ENCODE assay signal across 8 cellular contexts in genomic region chr16:29900102-29900887, GRCh38. TPM values are rescaled to one million over a fixed set of nuclear protein-coding genes. Genes with fewer than 3 reads are reported as not detected.
DNase-seq lines count a peak whose midpoint lies in the region; ATAC-seq and TF ChIP-seq lines count a peak whose summit lies in the region.

A gene with protein sequence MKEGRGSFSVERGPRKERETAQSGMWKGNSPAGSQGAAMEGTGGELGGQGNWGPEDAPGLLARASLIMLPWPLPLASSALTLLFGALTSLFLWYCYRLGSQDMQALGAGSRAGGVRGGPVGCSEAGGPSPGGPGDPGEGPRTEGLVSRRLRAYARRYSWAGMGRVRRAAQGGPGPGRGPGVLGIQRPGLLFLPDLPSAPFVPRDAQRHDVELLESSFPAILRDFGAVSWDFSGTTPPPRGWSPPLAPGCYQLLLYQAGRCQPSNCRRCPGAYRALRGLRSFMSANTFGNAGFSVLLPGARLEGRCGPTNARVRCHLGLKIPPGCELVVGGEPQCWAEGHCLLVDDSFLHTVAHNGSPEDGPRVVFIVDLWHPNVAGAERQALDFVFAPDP (plus strand): TSS chr16:29900488. CDS start chr16:29900972, 484 bp downstream.

- peak; percentile 73 for ATAC-seq in foreskin keratinocyte

- no peak for TF ChIP-seq EP300 in neural cell (conservative IDR thresholded peaks at IDR 0.05; ENCODE audit: poor library complexity, severe bottlenecking)

- peak within 1 kb of the TSS; percentile 98 for H3K9ac ChIP-seq in neural cell (ENCODE audit: low read length)

- H4K20me1 ChIP-seq in neural cell (ENCODE audit: insufficient read depth), result no peaks in the 10 kb centered on the region

- H3K4me3 ChIP-seq in Peyer's patch (peak within 1 kb of the TSS; percentile 55 to 85 (median 72)), neural cell (ENCODE audit: low read length) (peak within 1 kb of the TSS; percentile 75)

- peaks cover 0 to 21% (median 3%) of the 10 kb centered on the region in 4 donors for H3K4me1 ChIP-seq in Peyer's patch
- no peaks in the 10 kb centered on the region for H3K4me1 ChIP-seq in foreskin keratinocyte

- peak within 1 kb of the TSS; percentile 87 for H2AFZ ChIP-seq in neural cell (ENCODE audit: low read depth, low read length)

- no peaks in the 10 kb centered on the region for H3K9me2 ChIP-seq in neural cell (ENCODE audit: insufficient read depth, low read length)

- peak within 1 kb of the TSS in 2 of 4 donors; percentile 63 to 71 for H3K27ac ChIP-seq in Peyer's patch
- H3K27ac ChIP-seq in foreskin keratinocyte, result no peak within 1 kb of the TSS
- peak within 1 kb of the TSS; percentile 98 for H3K27ac ChIP-seq in neural cell (ENCODE audit: low read length)

- H3F3A ChIP-seq in neural cell (ENCODE audit: insufficient read depth, low read length, poor library complexity, severe bottlenecking), result no peaks in the 10 kb centered on the region

- DNase-seq in NCI-H1436 (lab: John Stamatoyannopoulos, UW), result peak; percentile 62
- DNase-seq in NCI-H1436 treated with DMSO at 0.1 percent for 48 hours (lab: John Stamatoyannopoulos, UW), result no peak
- DNase-seq in HUDEP-2 (lab: John Stamatoyannopoulos, UW; ENCODE audit: unreplicated experiment in 76 of 76), result peak in 49 of 76 experiments; percentile 14 to 78 (median 54)
- peak; percentile 35 to 89 (median 56) for DNase-seq in Peyer's patch
- DNase-seq in activated gamma-delta T cell treated with anti-CD3 and anti-CD28 coated beads, Interleukin-2, amount 50 U/mL, for 16 hours (ENCODE audit: low read depth), result peak; percentile 37
- peak; percentile 49 to 72 for DNase-seq in foreskin keratinocyte
- peak; percentile 71 for DNase-seq in stromal cell of bone marrow (ENCODE audit: low read depth)

- H3K9me3 ChIP-seq in Peyer's patch (no peaks in the 10 kb centered on the region), neural cell (ENCODE audit: low read length) (no peaks in the 10 kb centered on the region)

- H3K36me3 ChIP-seq in Peyer's patch (no peaks in the 10 kb centered on the region), neural cell (ENCODE audit: insufficient read depth, low read length) (no peaks in the 10 kb centered on the region)

- H3K27me3 ChIP-seq in Peyer's patch (no peaks in the 10 kb centered on the region), foreskin keratinocyte (peaks cover 19% of the 10 kb centered on the region), neural cell (ENCODE audit: insufficient read depth, low read depth, low read length) (no peaks in the 10 kb centered on the region)

- TF ChIP-seq CTCF in Peyer's patch (IDR thresholded peaks at IDR 0.05) (no peak), foreskin keratinocyte (conservative IDR thresholded peaks at IDR 0.05) (no peak), neural cell (IDR thresholded peaks at IDR 0.05; ENCODE audit: poor library complexity, severe bottlenecking) (peak; percentile 23)

- no peak for TF ChIP-seq POLR2A in Peyer's patch (IDR thresholded peaks at IDR 0.05)

- H3K79me2 ChIP-seq in neural cell (replicated peaks; ENCODE audit: insufficient read depth, low read length), result peaks cover 22% of the 10 kb centered on the region

- peak; percentile 34 for TF ChIP-seq RAD21 in neural cell (conservative IDR thresholded peaks at IDR 0.05)

- peak within 1 kb of the TSS; percentile 91 for H3K4me2 ChIP-seq in neural cell (ENCODE audit: low read length)

TF ChIP-seq in neural cell, 6 proteins besides CTCF, POLR2A, EP300 and RAD21:
- TF ChIP-seq REST (IDR thresholded peaks at IDR 0.05; ENCODE audit: borderline replicate concordance), result peak; percentile 71
- TF ChIP-seq TAF1 (IDR thresholded peaks at IDR 0.05; ENCODE audit: low read depth), result peak; percentile 77
- TF ChIP-seq POLR2AphosphoS5 (IDR thresholded peaks at IDR 0.05), result peak; percentile 92
- TF ChIP-seq EZH2 (IDR thresholded peaks at IDR 0.05; ENCODE audit: borderline replicate concordance, insufficient read depth, low read length, poor library complexity, severe bottlenecking), result no peak
- TF ChIP-seq SMC3 (conservative IDR thresholded peaks at IDR 0.05; ENCODE audit: poor library complexity), result peak; percentile 46
- peak; percentile 39 for TF ChIP-seq MXI1 (conservative IDR thresholded peaks at IDR 0.05; ENCODE audit: poor library complexity, severe bottlenecking)

RNA-seq across cellular contexts. Expression of the gene that starts here (rescaled TPM):
- total RNA-seq in Peyer's patch, result under 1 TPM in 1 of 4 donors, not detected in 3; 0.53 TPM
- total RNA-seq in foreskin keratinocyte, result 2.1 and 2.4 TPM in 2 replicates
- 4.4 and 5.1 TPM in 2 replicates for polyA plus RNA-seq in foreskin keratinocyte
- 38.9 and 48.2 TPM in 2 replicates for polyA plus RNA-seq in neural cell
- polyA minus RNA-seq in neural cell, result 23.2 and 30.2 TPM in 2 replicates

Comparison
In these comparisons a context has a peak if more than half of its experiments do, and no peak if none do; other contexts are left out.
1. Peak in DNase-seq and H3K4me3 ChIP-seq in Peyer's patch; RNA of the gene not detected or under 1 TPM.